In the genomic region with DNA sequence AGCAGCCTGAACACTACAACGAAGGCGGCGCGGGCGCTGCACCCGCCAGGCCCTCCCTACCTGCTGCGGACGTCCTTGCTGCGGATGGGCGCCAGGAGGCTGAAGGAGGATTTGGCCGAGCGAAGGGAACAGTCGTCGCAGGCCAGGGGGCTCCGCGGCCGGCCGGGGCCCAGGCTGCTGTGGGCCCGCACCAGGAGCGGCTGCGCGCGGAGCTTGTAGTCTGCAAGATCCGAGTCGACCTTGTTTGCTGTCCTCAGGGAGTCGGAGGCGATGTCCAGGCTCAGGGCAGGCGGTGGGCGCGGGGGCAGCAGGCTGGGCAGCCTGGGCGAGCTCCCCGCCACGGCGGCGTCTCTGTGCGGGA, we compare ENCODE assay signal across 6 cellular contexts. TPM values are rescaled to one million over a fixed set of nuclear protein-coding genes. Genes with fewer than 3 reads are reported as not detected.
DNase-seq lines count a peak whose midpoint lies in the region; ATAC-seq and TF ChIP-seq lines count a peak whose summit lies in the region.

No MANE protein-coding gene starts in this region.

- no peaks in the 10 kb centered on the region for H3K36me3 ChIP-seq in CD8-positive, alpha-beta memory T cell (ENCODE audit: insufficient read depth, low read length)

- peak overlapping the region; percentile 61 for H3K27ac ChIP-seq in CD8-positive, alpha-beta memory T cell (ENCODE audit: low read depth, low read length)
- peak overlapping the region in 27 of 59 donors; percentile 16 to 89 (median 73) for H3K27ac ChIP-seq in dorsolateral prefrontal cortex

- H3K4me3 ChIP-seq in CD8-positive, alpha-beta memory T cell (ENCODE audit: low read length) = peak overlapping the region; percentile 59
- peak overlapping the region; percentile 66 to 95 (median 82) for H3K4me3 ChIP-seq in dorsolateral prefrontal cortex

- H3K27me3 ChIP-seq in CD8-positive, alpha-beta memory T cell (ENCODE audit: insufficient read depth, low read length, poor library complexity, severe bottlenecking) = no peaks in the 10 kb centered on the region
- no peaks in the 10 kb centered on the region for H3K27me3 ChIP-seq in dorsolateral prefrontal cortex

- H3K27me3 Mint-ChIP-seq in CD8-positive, alpha-beta memory T cell = no peaks in the 10 kb centered on the region
- H3K27me3 Mint-ChIP-seq in progenitor cell of endocrine pancreas = no peaks in the 10 kb centered on the region

- no peaks in the 10 kb centered on the region for H3K9me3 Mint-ChIP-seq in CD8-positive, alpha-beta memory T cell
- H3K9me3 Mint-ChIP-seq in progenitor cell of endocrine pancreas (ENCODE audit: low read depth) = no peaks in the 10 kb centered on the region

- TF ChIP-seq CTCF in dorsolateral prefrontal cortex (IDR thresholded peaks at IDR 0.05 in 54 of 56, conservative IDR thresholded peaks at IDR 0.05 in 2 of 56; ENCODE audit: low read depth in 1 of 56, partially characterized antibody in 56 of 56) (no peak), progenitor cell of endocrine pancreas (IDR thresholded peaks at IDR 0.05; ENCODE audit: unreplicated experiment) (no peak), GM10248 (IDR thresholded peaks at IDR 0.05; ENCODE audit: control extremely low read depth, extremely low read depth, low read depth, missing control alignments) (no peak)

- no peaks in the 10 kb centered on the region for H3K9me3 ChIP-seq in CD8-positive, alpha-beta memory T cell (ENCODE audit: low read length)

- peak; percentile 12 for ATAC-seq in HG03097 (IDR thresholded peaks at IDR 0.05; ENCODE audit: low FRiP score, unreplicated experiment)

- H3K4me1 ChIP-seq in CD8-positive, alpha-beta memory T cell (ENCODE audit: insufficient read depth, low read length) = peaks cover 23% of the 10 kb centered on the region

- H3K36me3 Mint-ChIP-seq in CD8-positive, alpha-beta memory T cell = peaks cover 0 to 44% (median 4%) of the 10 kb centered on the region in 3 donors
- H3K36me3 Mint-ChIP-seq in progenitor cell of endocrine pancreas (ENCODE audit: insufficient read depth) = peaks cover 9% of the 10 kb centered on the region

- no peak for DNase-seq in CD8-positive, alpha-beta memory T cell
- peak in 1 of 10 donors; percentile 47 for DNase-seq in dorsolateral prefrontal cortex
- no peak for DNase-seq in progenitor cell of endocrine pancreas (ENCODE audit: low spot score, unreplicated experiment)
- DNase-seq in NCI-H2107 treated with DMSO at 0.1 percent for 48 hours (lab: John Stamatoyannopoulos, UW; ENCODE audit: unreplicated experiment) = no peak
- DNase-seq in GM10248 (ENCODE audit: extremely low spot score) = no peak

- intact Hi-C loops in dorsolateral prefrontal cortex (cut with DNase I) = loop anchor here in 1 of 2 donors (5.0 kb wide), 1 partner anchor 36 kb away; the partner anchor contains the start of gene SNAPC4

- POLR2A ChIA-PET in CD8-positive, alpha-beta memory T cell (lab: Charles Lee) = no interaction called here
- POLR2A ChIA-PET in GM10248 (lab: Yijun Ruan, JAX) = no interaction called here

- peak overlapping the region in 7 of 8 donors; percentile 17 to 88 (median 79) for H3K27ac Mint-ChIP-seq in CD8-positive, alpha-beta memory T cell
- no peak overlapping the region for H3K27ac Mint-ChIP-seq in progenitor cell of endocrine pancreas

- H3K4me3 Mint-ChIP-seq in CD8-positive, alpha-beta memory T cell = peak overlapping the region; percentile 83 to 92 (median 86)
- peak overlapping the region; percentile 78 for H3K4me3 Mint-ChIP-seq in progenitor cell of endocrine pancreas (ENCODE audit: low read depth)

- peaks cover 22 to 29% (median 22%) of the 10 kb centered on the region in 3 donors for H3K4me1 Mint-ChIP-seq in CD8-positive, alpha-beta memory T cell
- peaks cover 17% of the 10 kb centered on the region for H3K4me1 Mint-ChIP-seq in progenitor cell of endocrine pancreas (ENCODE audit: low read depth)

- CTCF ChIA-PET in CD8-positive, alpha-beta memory T cell (lab: Charles Lee) = interaction anchor here (1.0 to 1.2 kb wide), 2 partner anchors 13 to 75 kb away, joined by 3 read pairs; partner anchors contain the start of gene DNLZ
- CTCF ChIA-PET in GM10248 (lab: Yijun Ruan, JAX) = interaction anchor here (1.4 kb wide), 1 partner anchor 14 kb away, joined by 6 read pairs; no protein-coding TSS in a partner anchor

RNA-seq across cellular contexts. Expression of gene INPP5E, which starts 1.1 kb away (rescaled TPM):
- 10 to 100 TPM; 18.0 to 19.2 TPM for total RNA-seq in CD8-positive, alpha-beta memory T cell
- polyA plus RNA-seq in CD8-positive, alpha-beta memory T cell = 5.3 TPM
- total RNA-seq in dorsolateral prefrontal cortex = 10 to 100 TPM; 16.7 to 35.7 (median 23.5) TPM
- 25.1 and 26.2 TPM in 2 replicates for total RNA-seq in progenitor cell of endocrine pancreas

RNA-seq across cellular contexts. Expression of gene PMPCA, which starts 28.1 kb away (rescaled TPM):
- total RNA-seq in CD8-positive, alpha-beta memory T cell = 100 to 1,000 TPM in 1 of 2 experiments, 10 to 100 TPM in 1; 96.4 to 101 TPM
- 39.2 TPM for polyA plus RNA-seq in CD8-positive, alpha-beta memory T cell
- total RNA-seq in dorsolateral prefrontal cortex (10 to 100 TPM; 39.7 to 75.4 (median 53.0) TPM), progenitor cell of endocrine pancreas (63.6 and 68.3 TPM in 2 replicates)

RNA-seq across cellular contexts. Expression of gene ENTR1, which starts 28.1 kb away (rescaled TPM):
- total RNA-seq in CD8-positive, alpha-beta memory T cell = 10 to 100 TPM; 52.2 to 55.5 TPM
- 13.1 TPM for polyA plus RNA-seq in CD8-positive, alpha-beta memory T cell
- total RNA-seq in dorsolateral prefrontal cortex = 10 to 100 TPM; 22.3 to 62.1 (median 38.0) TPM
- 68.3 and 70.9 TPM in 2 replicates for total RNA-seq in progenitor cell of endocrine pancreas

RNA-seq across cellular contexts. Expression of gene SNAPC4, which starts 38.6 kb away (rescaled TPM):
- total RNA-seq in CD8-positive, alpha-beta memory T cell = 10 to 100 TPM; 22.1 to 23.6 TPM
- polyA plus RNA-seq in CD8-positive, alpha-beta memory T cell = 2.6 TPM
- total RNA-seq in dorsolateral prefrontal cortex (10 to 100 TPM in 119 of 120 experiments, 1 to 10 TPM in 1; 9.8 to 23.9 (median 14.4) TPM), progenitor cell of endocrine pancreas (22.3 and 23.7 TPM in 2 replicates)

RNA-seq across cellular contexts. Expression of gene SEC16A, which starts 44.3 kb away (rescaled TPM):
- 10 to 100 TPM; 75.5 to 78.0 TPM for total RNA-seq in CD8-positive, alpha-beta memory T cell
- 42.9 TPM for polyA plus RNA-seq in CD8-positive, alpha-beta memory T cell
- total RNA-seq in dorsolateral prefrontal cortex (10 to 100 TPM; 52.6 to 89.0 (median 68.2) TPM), progenitor cell of endocrine pancreas (76.1 and 78.8 TPM in 2 replicates)
